In genomic region chr7:36904101-36904500, GRCh38 we compare ENCODE assay signal across 18 cellular contexts.
DNase-seq lines count a peak whose midpoint lies in the region; ATAC-seq and TF ChIP-seq lines count a peak whose summit lies in the region.
"Had no signal": no experiment of that assay in that cellular context is flagged by ENCODE, and none has a peak within 500 bp of the region (broad histone marks: within the 10 kb centered on the region; RNA-seq: fewer than 3 reads in every experiment).

No MANE protein-coding gene starts in this region.

- H3K9ac ChIP-seq in SK-N-SH: no peak overlapping the region
- H3K9ac ChIP-seq: BLaER1 treated with 17β-estradiol and CSF1 and Interleukin-3, amounts not matched to agents 10 nM and 100 nM had no signal

- H3K4me2 ChIP-seq in SK-N-SH: no peak overlapping the region
- H3K4me2 ChIP-seq: BLaER1 treated with 17β-estradiol and CSF1 and Interleukin-3, amounts not matched to agents 10 nM and 100 nM had no signal

- no peak for TF ChIP-seq EP300 in SK-N-SH (IDR thresholded peaks at IDR 0.05; ENCODE audit: borderline replicate concordance in 1 of 2, low read depth in 1 of 2, low read length in 1 of 2)

- H3K9me3 ChIP-seq in SK-N-SH: no peaks in the 10 kb centered on the region
- H3K9me3 ChIP-seq: HAP-1 had no signal

- H3F3A ChIP-seq in SK-N-SH (replicated peaks; ENCODE audit: insufficient read depth): no peaks in the 10 kb centered on the region

- CTCF ChIA-PET in SK-N-SH (lab: Yijun Ruan, JAX): interaction anchor here (0.7 to 4.6 kb wide), 14 partner anchors 9 to 462 kb away, joined by 3 to 19 read pairs (median 4); no protein-coding TSS in a partner anchor

- no peaks in the 10 kb centered on the region for H4K20me1 ChIP-seq in SK-N-SH (ENCODE audit: insufficient read depth)
- H4K20me1 ChIP-seq: BLaER1 treated with 17β-estradiol and CSF1 and Interleukin-3, amounts not matched to agents 10 nM and 100 nM had no signal

- peaks cover 3% of the 10 kb centered on the region for H3K27me3 Mint-ChIP-seq in nephron (ENCODE audit: low read depth)
- H3K27me3 Mint-ChIP-seq: B cell, IgD-negative memory B cell had no signal

- no peak overlapping the region for H2AFZ ChIP-seq in SK-N-SH (ENCODE audit: low read depth)

- peaks cover 0 to 38% of the 10 kb centered on the region in 2 experiments; a peak in 2 of 4 replicates for H3K4me1 ChIP-seq in SK-N-SH (ENCODE audit: control insufficient read depth in 1 of 2, insufficient read depth in 2 of 2, low read depth in 1 of 2, low read length in 1 of 2)
- H3K4me1 ChIP-seq: BLaER1 treated with 17β-estradiol and CSF1 and Interleukin-3, amounts not matched to agents 10 nM and 100 nM; HAP-1 had no signal

- H3K36me3 ChIP-seq in SK-N-SH (replicated peaks in 1 of 2; ENCODE audit: control insufficient read depth in 1 of 2, insufficient read depth in 2 of 2, low read length in 1 of 2) (no peaks in the 10 kb centered on the region), H7 (replicated peaks; ENCODE audit: control insufficient read depth, insufficient read depth, low read length) (no peaks in the 10 kb centered on the region)
- H3K36me3 ChIP-seq: HAP-1 had no signal

- H3K27ac ChIP-seq in SK-N-SH (ENCODE audit: low read depth in 2 of 2, low read length in 1 of 2): peak overlapping the region in 1 of 2 experiments; percentile 97; a peak in 2 of 4 replicates
- H3K27ac ChIP-seq: BLaER1 treated with 17β-estradiol and CSF1 and Interleukin-3, amounts not matched to agents 10 nM and 100 nM had no signal

- POLR2A ChIA-PET in SK-N-SH (lab: Yijun Ruan, JAX): interaction anchor here (0.9 to 1.4 kb wide), 4 partner anchors 9 to 374 kb away, joined by 3 to 5 read pairs (median 4); no protein-coding TSS in a partner anchor

- 11% methylated on average over 3 of the region's 3 CpGs for WGBS in SK-N-SH (ENCODE audit: low lambda C conversion rate)

- DNase-seq in SK-N-SH: no peak
- DNase-seq in NCI-H524 treated with DMSO at 0.1 percent for 48 hours (lab: John Stamatoyannopoulos, UW): peak; percentile 3
- DNase-seq in cerebellum (ENCODE audit: low spot score): peak; percentile 67
- no peak for DNase-seq in H7
- no peak for DNase-seq in NCI-H1694 (lab: John Stamatoyannopoulos, UW)
- DNase-seq: Calu3; CD8-positive, alpha-beta T cell; DND-41; EL; GOT3 had no signal

- no peak overlapping the region for H3K4me3 Mint-ChIP-seq in nephron
- H3K4me3 Mint-ChIP-seq: B cell; CD8-positive, alpha-beta T cell; IgD-negative memory B cell had no signal

- no peaks in the 10 kb centered on the region for H3K27me3 ChIP-seq in SK-N-SH (ENCODE audit: insufficient read depth)
- H3K27me3 ChIP-seq in H7 (ENCODE audit: control insufficient read depth, insufficient read depth, low read length): no peaks in the 10 kb centered on the region
- H3K27me3 ChIP-seq: BLaER1 treated with 17β-estradiol and CSF1 and Interleukin-3, amounts not matched to agents 10 nM and 100 nM had no signal

- TF ChIP-seq CTCF in SK-N-SH (IDR thresholded peaks at IDR 0.05) (no peak), nephron (IDR thresholded peaks at IDR 0.05; ENCODE audit: unreplicated experiment in 3 of 3) (no peak)

- peak; percentile 19; the same call in 1 of the 2 replicates for TF ChIP-seq RAD21 in SK-N-SH (IDR thresholded peaks at IDR 0.05; ENCODE audit: low read length)

- H3K4me3 ChIP-seq in SK-N-SH (ENCODE audit: low read depth in 2 of 2, low read length in 1 of 2): no peak overlapping the region
- no peak overlapping the region for H3K4me3 ChIP-seq in H7 (ENCODE audit: insufficient read depth, low read depth, low read length)
- H3K4me3 ChIP-seq: BLaER1 treated with 17β-estradiol and CSF1 and Interleukin-3, amounts not matched to agents 10 nM and 100 nM; HAP-1 had no signal

- H3K9me2 ChIP-seq in SK-N-SH: no peaks in the 10 kb centered on the region

- peaks cover 37% of the 10 kb centered on the region for H3K4me1 Mint-ChIP-seq in nephron
- H3K4me1 Mint-ChIP-seq: B cell had no signal

- H3K79me2 ChIP-seq in SK-N-SH (ENCODE audit: insufficient read depth): no peaks in the 10 kb centered on the region

- H3K27ac Mint-ChIP-seq in nephron: peak overlapping the region; percentile 53 to 99 (median 91)
- H3K27ac Mint-ChIP-seq: B cell; CD8-positive, alpha-beta T cell; IgD-negative memory B cell had no signal

- ATAC-seq in SK-N-SH treated with all-trans-retinoic acid at 6 μM for 48 hours: no peak; the same call in 2 of the 3 replicates
- no peak for ATAC-seq in GM18517 (IDR thresholded peaks at IDR 0.05; ENCODE audit: unreplicated experiment)
- ATAC-seq: CD8-positive, alpha-beta T cell; HepG2 had no signal

- no peaks in the 10 kb centered on the region for H3K36me3 Mint-ChIP-seq in nephron (ENCODE audit: low read depth)

- no peaks in the 10 kb centered on the region for H3K9me3 Mint-ChIP-seq in nephron
- H3K9me3 Mint-ChIP-seq: CD8-positive, alpha-beta T cell; IgD-negative memory B cell had no signal

TF ChIP-seq in SK-N-SH, 30 proteins besides CTCF, POLR2A, EP300 and RAD21:
- TF ChIP-seq SMC3 (IDR thresholded peaks at IDR 0.05; ENCODE audit: low read depth, low read length) (no peak), SIN3A (IDR thresholded peaks at IDR 0.05; ENCODE audit: borderline replicate concordance, low read depth, low read length) (no peak), GATA2 (CRISPR knock-in tag; IDR thresholded peaks at IDR 0.05) (peak; percentile 9; the same call in 1 of the 2 replicates)
TF ChIP-seq in SK-N-SH: peak in this region for 1.

TF ChIP-seq in SK-N-SH treated with all-trans-retinoic acid at 6 μM for 48 hours, 23 proteins besides CTCF, POLR2A, EP300 and RAD21:
- TF ChIP-seq ARNTL (CRISPR knock-in tag; IDR thresholded peaks at IDR 0.05; ENCODE audit: borderline replicate concordance, low read depth) (no peak), ZFP3 (CRISPR knock-in tag; IDR thresholded peaks at IDR 0.05) (no peak), TOX (CRISPR knock-in tag; IDR thresholded peaks at IDR 0.05; ENCODE audit: borderline replicate concordance) (no peak), OSR1 (CRISPR knock-in tag; IDR thresholded peaks at IDR 0.05) (no peak), RARB (CRISPR knock-in tag; IDR thresholded peaks at IDR 0.05) (no peak), ZNF565 (CRISPR knock-in tag; conservative IDR thresholded peaks at IDR 0.05; ENCODE audit: low read depth) (no peak)

Comparison
In these comparisons a context has a peak if more than half of its experiments do, and no peak if none do; other contexts are left out.
1. DNase-seq: peak in NCI-H524 treated with DMSO at 0.1 percent for 48 hours (single experiment) and cerebellum (single experiment); none in SK-N-SH (single experiment), H7 (single experiment) and NCI-H1694 (single experiment).